Comparison of ENCODE assay signal across 17 cellular contexts in genomic region chr2:109028738-109029443, GRCh38. TPM values are rescaled to one million over a fixed set of nuclear protein-coding genes. Genes with fewer than 3 reads are reported as not detected.
A peak's percentile ranks its signal among the peaks of the same experiment; 100 is the strongest.
DNase-seq lines count a peak whose midpoint lies in the region; ATAC-seq and TF ChIP-seq lines count a peak whose summit lies in the region.
"Had no signal": no experiment of that assay in that cellular context is flagged by ENCODE, and none has a peak within 500 bp of the region (broad histone marks: within the 10 kb centered on the region; RNA-seq: fewer than 3 reads in every experiment).

No MANE protein-coding gene starts in this region.

- no peak for ATAC-seq in activated CD8-positive, alpha-beta T cell treated with anti-CD3 and anti-CD28 coated beads, Interleukin-2, amount 10 ng/mL, durations not matched to agents 7 days and 5 days
- no peak for ATAC-seq in activated CD8-positive, alpha-beta T cell treated with anti-CD3 and anti-CD28 coated beads for 36 hours
- no peak for ATAC-seq in GM21423 (IDR thresholded peaks at IDR 0.05; ENCODE audit: unreplicated experiment)
- ATAC-seq: HCT116 had no signal

- no peak overlapping the region for H3K27ac ChIP-seq in CD8-positive, alpha-beta memory T cell (ENCODE audit: low read depth, low read length)
- no peak overlapping the region for H3K27ac ChIP-seq in endodermal cell (ENCODE audit: low read depth, low read length)
- no peak overlapping the region for H3K27ac ChIP-seq in neural progenitor cell
- H3K27ac ChIP-seq: 22Rv1, BLaER1 had no signal

- no peak overlapping the region for H3K4me2 ChIP-seq in neural progenitor cell
- H3K4me2 ChIP-seq: BLaER1 had no signal

- WGBS in endodermal cell (ENCODE audit: insufficient coverage in 1 of 2, insufficient read length in 1 of 2), 2 experiments: 89 to 90% methylated on average over 2 to 5 of the region's 5 CpGs

- H3K9me3 Mint-ChIP-seq in activated CD8-positive, alpha-beta T cell treated with anti-CD3 and anti-CD28 coated beads, Interleukin-2, amount 10 ng/mL, durations not matched to agents 7 days and 5 days (ENCODE audit: insufficient read depth): no peaks in the 10 kb centered on the region
- peaks cover 5% of the 10 kb centered on the region for H3K9me3 Mint-ChIP-seq in activated CD8-positive, alpha-beta T cell treated with anti-CD3 and anti-CD28 coated beads for 36 hours
- H3K9me3 Mint-ChIP-seq in CD8-positive, alpha-beta memory T cell: no peaks in the 10 kb centered on the region
- H3K9me3 Mint-ChIP-seq in endodermal cell (peaks cover 11% of the 10 kb centered on the region), neural progenitor cell (peaks cover 6% of the 10 kb centered on the region)

- CTCF ChIA-PET in activated CD8-positive, alpha-beta T cell treated with anti-CD3 and anti-CD28 coated beads, Interleukin-2, amount 10 ng/mL, durations not matched to agents 7 days and 5 days (lab: Charles Lee): no interaction called here
- CTCF ChIA-PET in activated CD8-positive, alpha-beta T cell treated with anti-CD3 and anti-CD28 coated beads for 36 hours (lab: Charles Lee): no interaction called here
- CTCF ChIA-PET in CD8-positive, alpha-beta memory T cell (lab: Charles Lee): no interaction called here

- peaks cover 14% of the 10 kb centered on the region for H3F3A ChIP-seq in neural progenitor cell (ENCODE audit: low read depth)

- no peak for DNase-seq in activated CD8-positive, alpha-beta T cell treated with anti-CD3 and anti-CD28 coated beads, Interleukin-2, amount 10 ng/mL, durations not matched to agents 7 days and 5 days
- no peak for DNase-seq in activated CD8-positive, alpha-beta T cell treated with anti-CD3 and anti-CD28 coated beads for 36 hours
- DNase-seq in CD8-positive, alpha-beta memory T cell: no peak
- DNase-seq in endodermal cell (peak; percentile 28), neural progenitor cell (ENCODE audit: low spot score) (no peak), EL (no peak), NCI-H146 treated with DMSO at 0.1 percent for 48 hours (lab: John Stamatoyannopoulos, UW; ENCODE audit: unreplicated experiment) (no peak)
- DNase-seq: AML-193, COR-L47, GF-D8, IMR-90, KBM-7 had no signal

- no peak overlapping the region for H3K4me3 Mint-ChIP-seq in activated CD8-positive, alpha-beta T cell treated with anti-CD3 and anti-CD28 coated beads, Interleukin-2, amount 10 ng/mL, durations not matched to agents 7 days and 5 days
- H3K4me3 Mint-ChIP-seq in activated CD8-positive, alpha-beta T cell treated with anti-CD3 and anti-CD28 coated beads for 36 hours: no peak overlapping the region
- no peak overlapping the region for H3K4me3 Mint-ChIP-seq in CD8-positive, alpha-beta memory T cell
- no peak overlapping the region for H3K4me3 Mint-ChIP-seq in endodermal cell
- H3K4me3 Mint-ChIP-seq in neural progenitor cell: no peak overlapping the region

- POLR2A ChIA-PET in activated CD8-positive, alpha-beta T cell treated with anti-CD3 and anti-CD28 coated beads, Interleukin-2, amount 10 ng/mL, durations not matched to agents 7 days and 5 days (lab: Charles Lee): no interaction called here
- POLR2A ChIA-PET in activated CD8-positive, alpha-beta T cell treated with anti-CD3 and anti-CD28 coated beads for 36 hours (lab: Charles Lee): no interaction called here
- POLR2A ChIA-PET in CD8-positive, alpha-beta memory T cell (lab: Charles Lee): no interaction called here

- H2AFZ ChIP-seq in neural progenitor cell (replicated peaks): no peak overlapping the region

- H3K4me3 ChIP-seq in CD8-positive, alpha-beta memory T cell (ENCODE audit: low read length): no peak overlapping the region
- H3K4me3 ChIP-seq in endodermal cell (ENCODE audit: low read length): no peak overlapping the region
- H3K4me3 ChIP-seq in neural progenitor cell: no peak overlapping the region
- H3K4me3 ChIP-seq: BLaER1 had no signal

- H3K4me1 ChIP-seq in CD8-positive, alpha-beta memory T cell (ENCODE audit: insufficient read depth, low read length): peaks cover 48% of the 10 kb centered on the region
- H3K4me1 ChIP-seq in endodermal cell (ENCODE audit: control insufficient read depth, insufficient read depth, low read length) (no peaks in the 10 kb centered on the region), neural progenitor cell (peaks cover 24% of the 10 kb centered on the region)

- H3K36me3 Mint-ChIP-seq in activated CD8-positive, alpha-beta T cell treated with anti-CD3 and anti-CD28 coated beads, Interleukin-2, amount 10 ng/mL, durations not matched to agents 7 days and 5 days (ENCODE audit: low read depth): peaks cover 7% of the 10 kb centered on the region
- peaks cover 6% of the 10 kb centered on the region for H3K36me3 Mint-ChIP-seq in activated CD8-positive, alpha-beta T cell treated with anti-CD3 and anti-CD28 coated beads for 36 hours (ENCODE audit: low read depth)
- H3K36me3 Mint-ChIP-seq in CD8-positive, alpha-beta memory T cell: no peaks in the 10 kb centered on the region
- H3K36me3 Mint-ChIP-seq in endodermal cell (ENCODE audit: low read depth) (peaks cover 5% of the 10 kb centered on the region), neural progenitor cell (peaks cover 3% of the 10 kb centered on the region)

- peaks cover 29% of the 10 kb centered on the region for H3K4me1 Mint-ChIP-seq in activated CD8-positive, alpha-beta T cell treated with anti-CD3 and anti-CD28 coated beads, Interleukin-2, amount 10 ng/mL, durations not matched to agents 7 days and 5 days (ENCODE audit: low read depth)
- peaks cover 44% of the 10 kb centered on the region for H3K4me1 Mint-ChIP-seq in activated CD8-positive, alpha-beta T cell treated with anti-CD3 and anti-CD28 coated beads for 36 hours (ENCODE audit: low read depth)
- peaks cover 39 to 51% (median 40%) of the 10 kb centered on the region in 3 donors for H3K4me1 Mint-ChIP-seq in CD8-positive, alpha-beta memory T cell
- H3K4me1 Mint-ChIP-seq in endodermal cell (peaks cover 23% of the 10 kb centered on the region), neural progenitor cell (peaks cover 39% of the 10 kb centered on the region)

- H3K9ac ChIP-seq in endodermal cell (ENCODE audit: extremely low read depth, low read length, poor library complexity, severe bottlenecking) (no peak overlapping the region), neural progenitor cell (no peak overlapping the region)
- H3K9ac ChIP-seq: BLaER1 had no signal

- intact Hi-C loops in activated CD8-positive, alpha-beta T cell treated with anti-CD3 and anti-CD28 coated beads for 36 hours (cut with micrococcal nuclease): no loop called here

- no peaks in the 10 kb centered on the region for H3K9me3 ChIP-seq in CD8-positive, alpha-beta memory T cell (ENCODE audit: low read length)
- H3K9me3 ChIP-seq in endodermal cell (ENCODE audit: control insufficient read depth, low read length) (peaks cover 13% of the 10 kb centered on the region), neural progenitor cell (ENCODE audit: low read depth) (no peaks in the 10 kb centered on the region)

- no peak for TF ChIP-seq CTCF in activated CD8-positive, alpha-beta T cell treated with anti-CD3 and anti-CD28 coated beads for 36 hours (IDR thresholded peaks at IDR 0.05)
- TF ChIP-seq CTCF in endodermal cell (conservative IDR thresholded peaks at IDR 0.05): no peak
- TF ChIP-seq CTCF in neural progenitor cell (IDR thresholded peaks at IDR 0.05): no peak

- no peaks in the 10 kb centered on the region for H3K79me2 ChIP-seq in neural progenitor cell (ENCODE audit: low read depth)

- H3K27me3 Mint-ChIP-seq in activated CD8-positive, alpha-beta T cell treated with anti-CD3 and anti-CD28 coated beads, Interleukin-2, amount 10 ng/mL, durations not matched to agents 7 days and 5 days (ENCODE audit: low read depth): no peaks in the 10 kb centered on the region
- H3K27me3 Mint-ChIP-seq in activated CD8-positive, alpha-beta T cell treated with anti-CD3 and anti-CD28 coated beads for 36 hours: no peaks in the 10 kb centered on the region
- H3K27me3 Mint-ChIP-seq in CD8-positive, alpha-beta memory T cell: no peaks in the 10 kb centered on the region
- peaks cover 17% of the 10 kb centered on the region for H3K27me3 Mint-ChIP-seq in endodermal cell (ENCODE audit: insufficient read depth)
- H3K27me3 Mint-ChIP-seq in neural progenitor cell (ENCODE audit: insufficient read depth, low read depth): peaks cover 15% of the 10 kb centered on the region

- H3K36me3 ChIP-seq in CD8-positive, alpha-beta memory T cell (ENCODE audit: insufficient read depth, low read length): no peaks in the 10 kb centered on the region
- no peaks in the 10 kb centered on the region for H3K36me3 ChIP-seq in endodermal cell (ENCODE audit: control insufficient read depth, insufficient read depth, low read length)
- H3K36me3 ChIP-seq in neural progenitor cell: no peaks in the 10 kb centered on the region
- H3K36me3 ChIP-seq: BLaER1 had no signal

- no peaks in the 10 kb centered on the region for H4K20me1 ChIP-seq in neural progenitor cell (ENCODE audit: low read depth)
- H4K20me1 ChIP-seq: BLaER1 had no signal

- no peaks in the 10 kb centered on the region for H3K27me3 ChIP-seq in CD8-positive, alpha-beta memory T cell (ENCODE audit: insufficient read depth, low read length, poor library complexity, severe bottlenecking)
- peaks cover 13% of the 10 kb centered on the region for H3K27me3 ChIP-seq in endodermal cell (ENCODE audit: control insufficient read depth, insufficient read depth, low read length, poor library complexity, severe bottlenecking)
- H3K27me3 ChIP-seq in neural progenitor cell: peaks cover 39% of the 10 kb centered on the region
- H3K27me3 ChIP-seq: BLaER1 had no signal

- H3K27ac Mint-ChIP-seq in activated CD8-positive, alpha-beta T cell treated with anti-CD3 and anti-CD28 coated beads, Interleukin-2, amount 10 ng/mL, durations not matched to agents 7 days and 5 days: peak overlapping the region; percentile 32
- H3K27ac Mint-ChIP-seq in activated CD8-positive, alpha-beta T cell treated with anti-CD3 and anti-CD28 coated beads for 36 hours: no peak overlapping the region
- peak overlapping the region in 5 of 8 donors; percentile 17 to 87 (median 39) for H3K27ac Mint-ChIP-seq in CD8-positive, alpha-beta memory T cell
- no peak overlapping the region for H3K27ac Mint-ChIP-seq in endodermal cell
- H3K27ac Mint-ChIP-seq in neural progenitor cell: peak overlapping the region; percentile 85

RNA-seq across cellular contexts. Expression of gene EDAR, which starts 39.9 kb away (rescaled TPM):
- total RNA-seq in activated CD8-positive, alpha-beta T cell treated with anti-CD3 and anti-CD28 coated beads, Interleukin-2, amount 10 ng/mL, durations not matched to agents 7 days and 5 days: not detected
- total RNA-seq in activated CD8-positive, alpha-beta T cell treated with anti-CD3 and anti-CD28 coated beads for 36 hours: under 1 TPM; 0.09 to 0.11 TPM
- total RNA-seq in CD8-positive, alpha-beta memory T cell: under 1 TPM; 0.07 to 0.16 TPM
- polyA plus RNA-seq in CD8-positive, alpha-beta memory T cell: 0.64 TPM
- not detected for total RNA-seq in endodermal cell
- 0.32 TPM for polyA plus RNA-seq in endodermal cell (2013, experiment 1 of 2)
- 0.62 TPM for polyA plus RNA-seq in endodermal cell (2013, experiment 2 of 2)
- not detected in 2 replicates for total RNA-seq in neural progenitor cell (ENCODE audit: low replicate concordance)
- total RNA-seq: HT-29, IMR-90 had no signal
- polyA plus RNA-seq: IMR-90 had no signal

Comparison
In these comparisons a context has a peak if more than half of its experiments do, and no peak if none do; other contexts are left out.
1. H3K27ac Mint-ChIP-seq: peak in activated CD8-positive, alpha-beta T cell treated with anti-CD3 and anti-CD28 coated beads, Interleukin-2, amount 10 ng/mL, durations not matched to agents 7 days and 5 days (single experiment), CD8-positive, alpha-beta memory T cell (5 of 8) and neural progenitor cell (single experiment); none in activated CD8-positive, alpha-beta T cell treated with anti-CD3 and anti-CD28 coated beads for 36 hours (single experiment) and endodermal cell (single experiment).